Comparison of ENCODE assay signal across 8 cellular contexts in genomic region chr7:123367508-123368122, GRCh38.
DNase-seq lines count a peak whose midpoint lies in the region; ATAC-seq, FAIRE-seq and TF ChIP-seq lines count a peak whose summit lies in the region.

No MANE protein-coding gene starts in this region.

- DNase-seq in RPMI7951 (ENCODE audit: low read depth) = peak; percentile 8
- DNase-seq in tibial nerve (ENCODE audit: low spot score in 2 of 2) = no peak
- DNase-seq in NCI-H226 = no peak
- DNase-seq in stimulated activated CD4-positive, alpha-beta T cell treated with anti-CD3 and anti-CD28 coated beads, Interleukin-4, amount 100 ng/mL, for 1 hour = no peak

- H3K36me3 ChIP-seq in gastroesophageal sphincter = no peaks in the 10 kb centered on the region
- no peaks in the 10 kb centered on the region for H3K36me3 ChIP-seq in tibial nerve

- no peaks in the 10 kb centered on the region for H3K9me3 ChIP-seq in gastroesophageal sphincter
- H3K9me3 ChIP-seq in tibial nerve = no peaks in the 10 kb centered on the region

- WGBS in gastroesophageal sphincter (ENCODE audit: low coverage in 1 of 2), 2 donors = 62 to 63% methylated on average over 5 of the region's 5 CpGs
- WGBS in tibial nerve, 2 donors = 34 to 41% methylated on average over 5 of the region's 5 CpGs

- H3K4me3 ChIP-seq in gastroesophageal sphincter (no peak overlapping the region), tibial nerve (no peak overlapping the region)

- H3K4me1 ChIP-seq in gastroesophageal sphincter (peaks cover 0 to 2% (median 1%) of the 10 kb centered on the region in 3 donors), tibial nerve (no peaks in the 10 kb centered on the region)

- H3K27me3 ChIP-seq in gastroesophageal sphincter (no peaks in the 10 kb centered on the region), tibial nerve (no peaks in the 10 kb centered on the region)

- TF ChIP-seq CTCF in gastroesophageal sphincter (IDR thresholded peaks at IDR 0.05) (peak in 3 of 4 experiments; percentile 9 to 45 (median 19)), tibial nerve (IDR thresholded peaks at IDR 0.05) (peak; percentile 21 to 46 (median 33))

- TF ChIP-seq POLR2A in gastroesophageal sphincter (IDR thresholded peaks at IDR 0.05) (no peak), tibial nerve (IDR thresholded peaks at IDR 0.05) (no peak)

- ATAC-seq in GM19438 (IDR thresholded peaks at IDR 0.05; ENCODE audit: low read depth, unreplicated experiment) = peak; percentile 91
- peak; percentile 95 for ATAC-seq in HG03378 (IDR thresholded peaks at IDR 0.05; ENCODE audit: unreplicated experiment)
- ATAC-seq in gastroesophageal sphincter = no peak

- peak; percentile 74 for FAIRE-seq in G401.6 (lab: Jason Lieb, UNC)

- TF ChIP-seq EP300 in gastroesophageal sphincter (IDR thresholded peaks at IDR 0.05) (no peak), tibial nerve (IDR thresholded peaks at IDR 0.05) (no peak)

- H3K27ac ChIP-seq in gastroesophageal sphincter = no peak overlapping the region
- H3K27ac ChIP-seq in tibial nerve = no peak overlapping the region
